ENCODE assay signal across 8 cellular contexts in the genomic region with DNA sequence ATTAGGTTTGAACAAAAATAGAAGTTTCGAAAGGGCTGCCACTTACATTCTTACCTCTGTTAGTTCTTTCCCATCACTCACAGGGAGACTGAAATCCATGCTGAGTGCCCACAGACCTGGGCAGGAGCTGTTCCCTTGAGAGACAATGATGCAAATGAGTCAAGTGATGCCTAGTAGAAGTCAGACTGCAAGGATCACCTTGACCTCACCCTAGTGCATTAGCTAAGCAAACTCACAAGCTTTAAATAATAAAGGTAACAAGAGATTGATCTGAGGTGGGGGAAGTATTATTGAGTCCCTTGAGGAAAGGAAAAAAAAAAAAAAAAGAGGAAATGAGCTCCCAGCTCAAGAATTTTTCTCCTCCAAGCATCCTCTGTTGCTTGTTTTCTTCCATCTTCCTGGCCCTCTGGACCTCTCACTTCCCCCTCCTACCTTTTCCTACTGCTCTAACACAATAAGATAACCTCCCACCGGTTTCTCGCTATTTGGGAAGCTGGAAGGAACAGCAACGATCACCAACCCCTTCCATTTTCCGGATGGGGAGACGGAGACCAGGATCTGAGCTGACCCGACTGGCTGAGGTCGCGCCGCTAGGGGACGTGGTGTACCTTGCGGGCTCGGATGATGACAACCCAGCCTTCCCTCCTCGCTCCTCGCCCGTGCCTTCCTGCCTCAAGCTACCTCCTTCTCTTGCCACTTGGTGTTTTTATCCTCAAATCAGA. TPM values are rescaled to one million over a fixed set of nuclear protein-coding genes. Genes with fewer than 3 reads are reported as not detected.
DNase-seq lines count a peak whose midpoint lies in the region; ATAC-seq and TF ChIP-seq lines count a peak whose summit lies in the region.
"Had no signal": no experiment of that assay in that cellular context is flagged by ENCODE, and none has a peak within 500 bp of the region (broad histone marks: within the 10 kb centered on the region; RNA-seq: fewer than 3 reads in every experiment).

No MANE protein-coding gene starts in this region.

- CTCF ChIA-PET in HCT116 (lab: Charles Lee) = no interaction called here

- TF ChIP-seq POLR2A in HCT116 (IDR thresholded peaks at IDR 0.05; ENCODE audit: borderline replicate concordance, extremely low read depth, insufficient read depth, insufficient read length) = no peak
- TF ChIP-seq POLR2A in sigmoid colon (IDR thresholded peaks at IDR 0.05) = no peak

- H3K9me3 ChIP-seq in HCT116 (ENCODE audit: control insufficient read depth in 1 of 2, insufficient read depth in 1 of 2, low read depth in 1 of 2, low read length in 2 of 2) = no peaks in the 10 kb centered on the region
- H3K9me3 ChIP-seq in adipocyte (ENCODE audit: control insufficient read depth, low read length) = no peaks in the 10 kb centered on the region
- H3K9me3 ChIP-seq in hepatocyte (ENCODE audit: low read depth) = no peaks in the 10 kb centered on the region
- H3K9me3 ChIP-seq in sigmoid colon = no peaks in the 10 kb centered on the region

- H3K9me2 ChIP-seq in HCT116 (ENCODE audit: insufficient read depth) = no peaks in the 10 kb centered on the region
- no peaks in the 10 kb centered on the region for H3K9me2 ChIP-seq in hepatocyte (replicated peaks; ENCODE audit: insufficient read depth)

- 8% methylated on average over 16 of the region's 16 CpGs for WGBS in hepatocyte (ENCODE audit: low lambda C conversion rate, missing lambda C conversion rate)
- 9 to 20% methylated on average over 16 of the region's 16 CpGs for WGBS in sigmoid colon, 2 donors

- H2AFZ ChIP-seq in HCT116 (ENCODE audit: low read depth, low read length, poor library complexity, severe bottlenecking) (no peak overlapping the region), hepatocyte (no peak overlapping the region)

- intact Hi-C loops in HCT116 (cut with micrococcal nuclease) = loop anchor here (2.0 to 5.0 kb wide), 3 partner anchors 263 to 399 kb away; no protein-coding TSS in a partner anchor
- intact Hi-C loops in sigmoid colon (cut with DNase I) = loop anchor here (5.0 to 10.0 kb wide), 4 partner anchors 141 to 381 kb away; no protein-coding TSS in a partner anchor
- intact Hi-C loops in activated T-helper 1 cell treated with anti-CD3 and anti-CD28 coated beads, Interleukin-12 subunit alpha, Interleukin-12 subunit beta, Interleukin-2, Interleukin-4 antibody, amounts not matched to agents 30 ng/mL and 10 ng/mL and 1 ng/mL, durations not matched to agents 14 hours and 24 hours and 36 hours (cut with micrococcal nuclease) = loop anchor here (10.0 kb wide), 1 partner anchor 259 kb away; no protein-coding TSS in a partner anchor

- POLR2A ChIA-PET in HCT116 (lab: Charles Lee) = no interaction called here

- H3K27me3 ChIP-seq in HCT116 (ENCODE audit: insufficient read depth, low read length) = no peaks in the 10 kb centered on the region
- no peaks in the 10 kb centered on the region for H3K27me3 ChIP-seq in adipocyte (replicated peaks; ENCODE audit: control insufficient read depth, insufficient read depth, low read length)
- H3K27me3 ChIP-seq in hepatocyte = no peaks in the 10 kb centered on the region
- H3K27me3 ChIP-seq in sigmoid colon = peaks cover 12 to 57% (median 18%) of the 10 kb centered on the region in 3 donors

- H4K20me1 ChIP-seq in HCT116 (ENCODE audit: insufficient read depth) = no peaks in the 10 kb centered on the region
- peaks cover 30% of the 10 kb centered on the region for H4K20me1 ChIP-seq in hepatocyte (ENCODE audit: insufficient read depth, poor library complexity, severe bottlenecking)

- no TSS peak for BruUV-seq in HCT116 (replicated peaks; lab: Mats Ljungman, UMichigan)

- DNase-seq in HCT116 (ENCODE audit: low read depth, low spot score) (peak; percentile 1), adipocyte (ENCODE audit: low read depth) (peak; percentile 93), hepatocyte (ENCODE audit: low spot score) (peak; percentile 69), sigmoid colon (peak; percentile 88)
- no peak for DNase-seq in activated T-helper 1 cell treated with anti-CD3 and anti-CD28 coated beads, Interleukin-12 subunit alpha, Interleukin-12 subunit beta, Interleukin-2, Interleukin-4 antibody, amounts not matched to agents 30 ng/mL and 10 ng/mL and 1 ng/mL, durations not matched to agents 14 hours and 24 hours and 36 hours (ENCODE audit: low spot score)
- no peak for DNase-seq in activated T-cell treated with anti-CD3 and anti-CD28 coated beads, Interleukin-2, amount 50 U/mL, for 1 hour

- peak; percentile 23; the same call in 1 of the 2 replicates for TF ChIP-seq RAD21 in HCT116 (IDR thresholded peaks at IDR 0.05; ENCODE audit: low read depth)

- ATAC-seq in HCT116 (no peak), GM19397 (IDR thresholded peaks at IDR 0.05; ENCODE audit: unreplicated experiment) (no peak)

- peaks cover 5% of the 10 kb centered on the region for H3K36me3 Mint-ChIP-seq in activated T-helper 1 cell treated with anti-CD3 and anti-CD28 coated beads, Interleukin-12 subunit alpha, Interleukin-12 subunit beta, Interleukin-2, Interleukin-4 antibody, amounts not matched to agents 30 ng/mL and 10 ng/mL and 1 ng/mL, durations not matched to agents 14 hours and 24 hours and 36 hours (ENCODE audit: low read depth)

- no peaks in the 10 kb centered on the region for H3K79me2 ChIP-seq in HCT116 (ENCODE audit: insufficient read depth, low read length)
- peaks cover 59% of the 10 kb centered on the region for H3K79me2 ChIP-seq in hepatocyte

- H3K4me2 ChIP-seq in HCT116 (ENCODE audit: low read length) (peak overlapping the region; percentile 81), hepatocyte (peak overlapping the region; percentile 87)

- H3K4me3 ChIP-seq in HCT116 (replicated peaks in 1 of 2; ENCODE audit: low read depth in 1 of 2, low read length in 2 of 2) = peak overlapping the region in 1 of 2 experiments; percentile 85; a peak in 2 of 4 replicates
- peak overlapping the region; percentile 95 for H3K4me3 ChIP-seq in adipocyte (ENCODE audit: low read length)
- peak overlapping the region; percentile 63 for H3K4me3 ChIP-seq in hepatocyte
- H3K4me3 ChIP-seq in sigmoid colon = peak overlapping the region; percentile 39 to 64 (median 57)

- peaks cover 7 to 23% of the 10 kb centered on the region in 2 experiments; a peak in 3 of 4 replicates for H3K4me1 ChIP-seq in HCT116 (ENCODE audit: control insufficient read depth in 1 of 2, insufficient read depth in 2 of 2, low read length in 2 of 2)
- peaks cover 45% of the 10 kb centered on the region for H3K4me1 ChIP-seq in adipocyte (ENCODE audit: control insufficient read depth, insufficient read depth, low read length)
- H3K4me1 ChIP-seq in hepatocyte (ENCODE audit: insufficient read depth) = peaks cover 18% of the 10 kb centered on the region
- H3K4me1 ChIP-seq in sigmoid colon = peaks cover 0 to 18% (median 12%) of the 10 kb centered on the region in 4 donors

- H3K27me3 Mint-ChIP-seq in activated T-helper 1 cell treated with anti-CD3 and anti-CD28 coated beads, Interleukin-12 subunit alpha, Interleukin-12 subunit beta, Interleukin-2, Interleukin-4 antibody, amounts not matched to agents 30 ng/mL and 10 ng/mL and 1 ng/mL, durations not matched to agents 14 hours and 24 hours and 36 hours (ENCODE audit: insufficient read depth) = peaks cover 34% of the 10 kb centered on the region

- TF ChIP-seq CTCF in HCT116 (IDR thresholded peaks at IDR 0.05 in 2 of 3, conservative IDR thresholded peaks at IDR 0.05 in 1 of 3; ENCODE audit: borderline replicate concordance in 1 of 3, insufficient read depth in 1 of 3, low read depth in 2 of 3, low read length in 2 of 3) (peak in 1 of 3 experiments; percentile 37; a peak in 3 of 6 replicates), hepatocyte (IDR thresholded peaks at IDR 0.05; ENCODE audit: poor library complexity) (peak; percentile 61), sigmoid colon (IDR thresholded peaks at IDR 0.05) (peak; percentile 18 to 41 (median 34))

- no peak overlapping the region for H3K27ac Mint-ChIP-seq in activated T-helper 1 cell treated with anti-CD3 and anti-CD28 coated beads, Interleukin-12 subunit alpha, Interleukin-12 subunit beta, Interleukin-2, Interleukin-4 antibody, amounts not matched to agents 30 ng/mL and 10 ng/mL and 1 ng/mL, durations not matched to agents 14 hours and 24 hours and 36 hours
- H3K27ac Mint-ChIP-seq: T-helper 1 cell treated with Interleukin-12 subunit alpha and Interleukin-12 subunit beta and Interleukin-4 antibody, amounts not matched to agents 30 μg/mL and 1 μg/mL, for 36 hours had no signal

- TF ChIP-seq EP300 in sigmoid colon (IDR thresholded peaks at IDR 0.05) = no peak

- H3K27ac ChIP-seq in HCT116 (ENCODE audit: low read depth, low read length) (no peak overlapping the region), hepatocyte (peak overlapping the region; percentile 91), sigmoid colon (peak overlapping the region; percentile 79 to 85 (median 83))

- no peaks in the 10 kb centered on the region for H3K9me3 Mint-ChIP-seq in activated T-helper 1 cell treated with anti-CD3 and anti-CD28 coated beads, Interleukin-12 subunit alpha, Interleukin-12 subunit beta, Interleukin-2, Interleukin-4 antibody, amounts not matched to agents 30 ng/mL and 10 ng/mL and 1 ng/mL, durations not matched to agents 14 hours and 24 hours and 36 hours
- H3K9me3 Mint-ChIP-seq: T-helper 1 cell treated with Interleukin-12 subunit alpha and Interleukin-12 subunit beta and Interleukin-4 antibody, amounts not matched to agents 30 μg/mL and 1 μg/mL, for 36 hours had no signal

- peaks cover 11% of the 10 kb centered on the region for H3K4me1 Mint-ChIP-seq in activated T-helper 1 cell treated with anti-CD3 and anti-CD28 coated beads, Interleukin-12 subunit alpha, Interleukin-12 subunit beta, Interleukin-2, Interleukin-4 antibody, amounts not matched to agents 30 ng/mL and 10 ng/mL and 1 ng/mL, durations not matched to agents 14 hours and 24 hours and 36 hours (ENCODE audit: low read depth)

- no peak overlapping the region for H3K9ac ChIP-seq in HCT116 (ENCODE audit: low read length)
- peak overlapping the region; percentile 99 for H3K9ac ChIP-seq in adipocyte (ENCODE audit: low read length)

- RAD21 ChIA-PET in HCT116 (lab: Charles Lee; ENCODE audit: low non-redundant PET in 1 of 2, low total read pairs in 2 of 2, uncharacterized antibody in 2 of 2, unreplicated experiment in 2 of 2) = no interaction called here

- H3K36me3 ChIP-seq in HCT116 (ENCODE audit: control insufficient read depth in 1 of 2, insufficient read depth in 2 of 2, low read length in 2 of 2) (no peaks in the 10 kb centered on the region), adipocyte (ENCODE audit: control insufficient read depth, insufficient read depth, low read length, severe bottlenecking) (no peaks in the 10 kb centered on the region), hepatocyte (replicated peaks; ENCODE audit: insufficient read depth, low read depth) (no peaks in the 10 kb centered on the region), sigmoid colon (no peaks in the 10 kb centered on the region)

- no peak overlapping the region for H3K4me3 Mint-ChIP-seq in activated T-helper 1 cell treated with anti-CD3 and anti-CD28 coated beads, Interleukin-12 subunit alpha, Interleukin-12 subunit beta, Interleukin-2, Interleukin-4 antibody, amounts not matched to agents 30 ng/mL and 10 ng/mL and 1 ng/mL, durations not matched to agents 14 hours and 24 hours and 36 hours
- H3K4me3 Mint-ChIP-seq: T-helper 1 cell treated with Interleukin-12 subunit alpha and Interleukin-12 subunit beta and Interleukin-4 antibody, amounts not matched to agents 30 μg/mL and 1 μg/mL, for 36 hours had no signal

RNA-seq across cellular contexts. Expression of gene LPAR1, which starts 2.0 kb away (rescaled TPM):
- total RNA-seq in HCT116 (2021; ENCODE audit: unreplicated experiment) = 7.4 TPM
- polyA plus RNA-seq in HCT116 (2012) = 5.4 and 5.5 TPM in 2 replicates
- total RNA-seq in hepatocyte = 36.8 and 45.9 TPM in 2 replicates
- 20.2 and 24.2 TPM in 2 replicates for polyA plus RNA-seq in hepatocyte
- total RNA-seq in sigmoid colon = 10 to 100 TPM; 30.7 to 62.4 (median 41.4) TPM
- polyA plus RNA-seq in sigmoid colon = 10 to 100 TPM; 11.3 to 42.0 (median 14.1) TPM
- not detected in 2 replicates for total RNA-seq in activated T-helper 1 cell treated with anti-CD3 and anti-CD28 coated beads, Interleukin-12 subunit alpha, Interleukin-12 subunit beta, Interleukin-2, Interleukin-4 antibody, amounts not matched to agents 30 ng/mL and 10 ng/mL and 1 ng/mL, durations not matched to agents 14 hours and 24 hours and 36 hours

Comparison
In these comparisons a context has a peak if more than half of its experiments do, and no peak if none do; other contexts are left out.
1. DNase-seq: peak in HCT116 (single experiment), adipocyte (single experiment), hepatocyte (single experiment) and sigmoid colon (single experiment); none in activated T-helper 1 cell treated with anti-CD3 and anti-CD28 coated beads, Interleukin-12 subunit alpha, Interleukin-12 subunit beta, Interleukin-2, Interleukin-4 antibody, amounts not matched to agents 30 ng/mL and 10 ng/mL and 1 ng/mL, durations not matched to agents 14 hours and 24 hours and 36 hours (single experiment) and activated T-cell treated with anti-CD3 and anti-CD28 coated beads, Interleukin-2, amount 50 U/mL, for 1 hour (single experiment).